Comparison of ENCODE assay signal across 27 cellular contexts in the genomic region with DNA sequence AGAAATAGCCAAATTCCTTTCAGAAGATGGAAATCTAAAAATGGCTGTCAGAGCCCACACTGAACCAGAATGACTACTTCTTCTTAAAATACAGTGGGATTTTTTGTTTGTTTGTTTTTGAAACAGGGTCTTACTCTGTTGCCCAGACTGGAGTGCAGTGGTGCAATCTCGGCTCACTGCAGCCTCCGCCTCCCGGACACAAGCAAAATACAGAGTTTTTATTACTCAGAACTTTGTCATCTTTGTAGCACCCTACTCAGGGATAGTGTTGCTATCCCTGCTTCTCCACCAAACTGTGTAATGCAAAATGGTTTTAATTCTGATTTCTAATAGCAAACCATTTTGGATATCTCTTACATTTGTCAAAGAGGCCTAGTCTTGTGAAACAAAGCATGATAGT.
"Had no signal": no experiment of that assay in that cellular context is flagged by ENCODE, and none has a peak within 500 bp of the region (broad histone marks: within the 10 kb centered on the region; RNA-seq: fewer than 3 reads in every experiment).

No MANE protein-coding gene starts in this region.

- H3K9me3 Mint-ChIP-seq: activated B cell treated with CpG ODN at 0.5 μM for 24 hours; activated CD4-positive, alpha-beta memory T cell treated with anti-CD3 and anti-CD28 coated beads for 36 hours; activated CD4-positive, alpha-beta T cell treated with anti-CD3 and anti-CD28 coated beads, Interleukin-2, amount 10 ng/mL, durations not matched to agents 24 days and 14 days; activated naive CD4-positive, alpha-beta T cell treated with anti-CD3 and anti-CD28 coated beads, Interleukin-2, amount 10 ng/mL, durations not matched to agents 7 days and 5 days; activated naive CD8-positive, alpha-beta T cell treated with anti-CD3 and anti-CD28 coated beads for 36 hours; activated T-cell treated with anti-CD3 and anti-CD28 coated beads, Interleukin-2, amount 50 U/mL, for 72 hours; activated T-helper 2 cell treated with anti-CD3 and anti-CD28 coated beads, Interferon-gamma antibody, Interleukin-2, Interleukin-4, amounts not matched to agents 10 μg/mL and 5 μg/mL and 100 μg/mL, durations not matched to agents 14 hours and 24 hours and 36 hours; T-helper 1 cell treated with Interleukin-12 subunit alpha and Interleukin-12 subunit beta and Interleukin-4 antibody, amounts not matched to agents 30 μg/mL and 1 μg/mL, for 36 hours had no signal

- H3K27me3 ChIP-seq: Peyer's patch, SJSA1 had no signal

- H3K4me1 Mint-ChIP-seq: activated B cell treated with CpG ODN at 0.5 μM for 24 hours; activated CD4-positive, alpha-beta T cell treated with anti-CD3 and anti-CD28 coated beads, Interleukin-2, amount 10 ng/mL, durations not matched to agents 24 days and 14 days; activated naive CD4-positive, alpha-beta T cell treated with anti-CD3 and anti-CD28 coated beads, Interleukin-2, amount 10 ng/mL, durations not matched to agents 7 days and 5 days; activated naive CD8-positive, alpha-beta T cell treated with anti-CD3 and anti-CD28 coated beads for 36 hours had no signal

- DNase-seq: activated B cell treated with CpG ODN at 0.5 μM for 24 hours; activated CD4-positive, alpha-beta memory T cell treated with anti-CD3 and anti-CD28 coated beads for 36 hours; activated CD4-positive, alpha-beta T cell treated with anti-CD3 and anti-CD28 coated beads for 1 hour; activated CD4-positive, alpha-beta T cell treated with anti-CD3 and anti-CD28 coated beads, Interleukin-2, amount 10 ng/mL, durations not matched to agents 24 days and 14 days; activated CD8-positive, alpha-beta memory T cell treated with anti-CD3 and anti-CD28 coated beads, Interleukin-2, amount 50 U/mL, for 4 hours; activated gamma-delta T cell treated with Interleukin-2 at 50 U/mL for 16 hours; activated naive CD4-positive, alpha-beta T cell treated with anti-CD3 and anti-CD28 coated beads, Interleukin-2, amount 10 ng/mL, durations not matched to agents 7 days and 5 days; activated naive CD8-positive, alpha-beta T cell treated with anti-CD3 and anti-CD28 coated beads for 36 hours; activated T-cell treated with anti-CD3 and anti-CD28 coated beads, Interleukin-2, amount 50 U/mL, for 72 hours; aorta; central memory CD4-positive, alpha-beta T cell; Karpas-422; MM.1S; NCI-H1105; NCI-H1436; NCI-H1694 treated with DMSO at 0.1 percent for 48 hours; NCI-H2029 treated with DMSO at 0.1 percent for 48 hours; NCI-H446; NCI-H524; Peyer's patch; SHP77; T-helper 9 cell had no signal

- H3K27me3 Mint-ChIP-seq: activated B cell treated with CpG ODN at 0.5 μM for 24 hours; activated CD4-positive, alpha-beta memory T cell treated with anti-CD3 and anti-CD28 coated beads for 36 hours; activated CD4-positive, alpha-beta T cell treated with anti-CD3 and anti-CD28 coated beads, Interleukin-2, amount 10 ng/mL, durations not matched to agents 24 days and 14 days; activated naive CD4-positive, alpha-beta T cell treated with anti-CD3 and anti-CD28 coated beads, Interleukin-2, amount 10 ng/mL, durations not matched to agents 7 days and 5 days; activated naive CD8-positive, alpha-beta T cell treated with anti-CD3 and anti-CD28 coated beads for 36 hours had no signal

- ATAC-seq: activated T-cell treated with anti-CD3 and anti-CD28 coated beads, Interleukin-2, amount 50 U/mL, for 72 hours; K562; SK-N-SH treated with all-trans-retinoic acid at 6 μM for 48 hours had no signal

- H3K9me3 ChIP-seq: Peyer's patch, SJSA1 had no signal

- H3K4me1 ChIP-seq: Peyer's patch had no signal

- H3K4me3 Mint-ChIP-seq: activated B cell treated with CpG ODN at 0.5 μM for 24 hours; activated CD4-positive, alpha-beta memory T cell treated with anti-CD3 and anti-CD28 coated beads for 36 hours; activated CD4-positive, alpha-beta T cell treated with anti-CD3 and anti-CD28 coated beads, Interleukin-2, amount 10 ng/mL, durations not matched to agents 24 days and 14 days; activated naive CD4-positive, alpha-beta T cell treated with anti-CD3 and anti-CD28 coated beads, Interleukin-2, amount 10 ng/mL, durations not matched to agents 7 days and 5 days; activated naive CD8-positive, alpha-beta T cell treated with anti-CD3 and anti-CD28 coated beads for 36 hours; activated T-cell treated with anti-CD3 and anti-CD28 coated beads, Interleukin-2, amount 50 U/mL, for 72 hours; T-helper 1 cell treated with Interleukin-12 subunit alpha and Interleukin-12 subunit beta and Interleukin-4 antibody, amounts not matched to agents 30 μg/mL and 1 μg/mL, for 36 hours had no signal

- H3K27ac Mint-ChIP-seq: activated B cell treated with CpG ODN at 0.5 μM for 24 hours; activated CD4-positive, alpha-beta memory T cell treated with anti-CD3 and anti-CD28 coated beads for 36 hours; activated CD4-positive, alpha-beta T cell treated with anti-CD3 and anti-CD28 coated beads, Interleukin-2, amount 10 ng/mL, durations not matched to agents 24 days and 14 days; activated naive CD4-positive, alpha-beta T cell treated with anti-CD3 and anti-CD28 coated beads, Interleukin-2, amount 10 ng/mL, durations not matched to agents 7 days and 5 days; activated naive CD8-positive, alpha-beta T cell treated with anti-CD3 and anti-CD28 coated beads for 36 hours; activated T-helper 2 cell treated with anti-CD3 and anti-CD28 coated beads, Interferon-gamma antibody, Interleukin-2, Interleukin-4, amounts not matched to agents 10 μg/mL and 5 μg/mL and 100 μg/mL, durations not matched to agents 14 hours and 24 hours and 36 hours; T-helper 1 cell treated with Interleukin-12 subunit alpha and Interleukin-12 subunit beta and Interleukin-4 antibody, amounts not matched to agents 30 μg/mL and 1 μg/mL, for 36 hours had no signal

- H3K27ac ChIP-seq: Peyer's patch, SJSA1 had no signal

- H3K4me3 ChIP-seq: K562, Peyer's patch, SJSA1 had no signal
